ENCODE assay signal across 29 cellular contexts in the genomic region with DNA sequence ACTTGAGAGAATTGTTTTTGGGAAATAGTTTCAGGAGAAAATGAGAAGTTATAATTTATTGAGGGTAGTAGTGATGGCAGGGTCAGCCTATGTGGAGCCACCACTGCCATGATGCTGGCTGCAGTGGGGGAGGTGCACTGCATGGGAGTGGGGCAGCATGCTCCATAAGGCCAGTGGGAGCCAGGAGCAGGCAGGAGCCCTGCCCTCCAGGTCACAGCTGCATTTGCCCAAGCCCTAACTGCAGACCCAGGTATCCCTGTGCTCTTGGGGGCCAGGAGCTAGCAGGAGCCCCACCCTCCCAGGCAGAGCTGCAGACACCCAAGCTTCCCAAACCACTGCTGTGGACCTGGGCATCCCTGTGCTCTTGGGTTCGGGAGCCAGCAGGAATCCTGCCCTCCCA.
"Had no signal": no experiment of that assay in that cellular context is flagged by ENCODE, and none has a peak within 500 bp of the region (broad histone marks: within the 10 kb centered on the region; RNA-seq: fewer than 3 reads in every experiment).

No MANE protein-coding gene starts in this region.

- H3K27ac ChIP-seq: colonic mucosa, coronary artery, dorsolateral prefrontal cortex, epithelial cell of prostate, esophagus muscularis mucosa, esophagus squamous epithelium, foreskin keratinocyte, gastrocnemius medialis, gastroesophageal sphincter, heart left ventricle, heart right ventricle had no signal

- DNase-seq: colonic mucosa; cortex of kidney; dermis blood vessel endothelial cell; dorsolateral prefrontal cortex; effector CD4-positive, alpha-beta T cell; effector CD8-positive, alpha-beta T cell; effector memory CD4-positive, alpha-beta T cell; effector memory CD8-positive, alpha-beta T cell; endodermal cell; erythroblast; esophagus squamous epithelium; foreskin fibroblast; foreskin keratinocyte; foreskin melanocyte; gastrocnemius medialis; glutamatergic neuron; head of caudate nucleus; heart left ventricle; heart right ventricle had no signal

- H3K27me3 ChIP-seq: colonic mucosa, dorsolateral prefrontal cortex, esophagus muscularis mucosa, esophagus squamous epithelium, foreskin keratinocyte, gastrocnemius medialis, gastroesophageal sphincter, heart left ventricle, heart right ventricle had no signal

- H3K4me3 Mint-ChIP-seq: dendritic cell treated with granulocyte-macrophage colony-stimulating factor and Interleukin-4, amounts not matched to agents 40 ng/mL and 50 ng/mL, for 4 days; effector memory CD8-positive, alpha-beta T cell; endodermal cell had no signal

- H3K36me3 ChIP-seq: colonic mucosa, esophagus muscularis mucosa, esophagus squamous epithelium, gastrocnemius medialis, gastroesophageal sphincter, heart left ventricle, heart right ventricle had no signal

- H3K4me3 ChIP-seq: colonic mucosa, coronary artery, dorsolateral prefrontal cortex, esophagus muscularis mucosa, esophagus squamous epithelium, gastrocnemius medialis, gastroesophageal sphincter, heart left ventricle, heart right ventricle had no signal

- H3K4me1 Mint-ChIP-seq: endodermal cell had no signal

- FAIRE-seq: colon, endometrium, endothelial cell of umbilical vein, frontal cortex had no signal

- H3K4me1 ChIP-seq: colonic mucosa, esophagus muscularis mucosa, esophagus squamous epithelium, foreskin keratinocyte, gastrocnemius medialis, gastroesophageal sphincter, heart left ventricle, heart right ventricle had no signal

- H3K27ac Mint-ChIP-seq: dendritic cell treated with granulocyte-macrophage colony-stimulating factor and Interleukin-4, amounts not matched to agents 40 ng/mL and 50 ng/mL, for 4 days; effector memory CD8-positive, alpha-beta T cell; endodermal cell had no signal

- H3K9me3 ChIP-seq: colonic mucosa, esophagus muscularis mucosa, gastrocnemius medialis, gastroesophageal sphincter had no signal

- H3K27me3 Mint-ChIP-seq: dendritic cell treated with granulocyte-macrophage colony-stimulating factor and Interleukin-4, amounts not matched to agents 40 ng/mL and 50 ng/mL, for 4 days; effector memory CD8-positive, alpha-beta T cell had no signal

- ATAC-seq: effector memory CD8-positive, alpha-beta T cell; esophagus mucosa; foreskin keratinocyte; gastrocnemius medialis; gastroesophageal sphincter; heart left ventricle; heart right ventricle had no signal
